9 cellular contexts compared by ENCODE assay signal in genomic region chr9:99103505-99103904, GRCh38. TPM values are rescaled to one million over a fixed set of nuclear protein-coding genes. Genes with fewer than 3 reads are reported as not detected.
DNase-seq lines count a peak whose midpoint lies in the region; ATAC-seq and TF ChIP-seq lines count a peak whose summit lies in the region.
"Had no signal": no experiment of that assay in that cellular context is flagged by ENCODE, and none has a peak within 500 bp of the region (broad histone marks: within the 10 kb centered on the region; RNA-seq: fewer than 3 reads in every experiment).

No MANE protein-coding gene starts in this region.

- H3K36me3 Mint-ChIP-seq in Caco-2 (ENCODE audit: insufficient read depth, unreplicated experiment): no peaks in the 10 kb centered on the region
- H3K36me3 Mint-ChIP-seq in T-cell: no peaks in the 10 kb centered on the region

- peaks cover 12% of the 10 kb centered on the region for H3K79me1 ChIP-seq in trophoblast cell (ENCODE audit: low read length)

- no peak overlapping the region for H2AK5ac ChIP-seq in trophoblast cell (ENCODE audit: low read length)

- H3K18ac ChIP-seq in trophoblast cell (ENCODE audit: low read length): no peak overlapping the region

- no peak overlapping the region for H3K9ac ChIP-seq in trophoblast cell (ENCODE audit: low read length)

- H3K9me3 ChIP-seq in Caco-2 (no peaks in the 10 kb centered on the region), trophoblast cell (ENCODE audit: insufficient read depth, low read depth, low read length) (no peaks in the 10 kb centered on the region)

- H3K36me3 ChIP-seq in Caco-2 (ENCODE audit: control insufficient read depth, insufficient read depth, low read length): no peaks in the 10 kb centered on the region
- no peaks in the 10 kb centered on the region for H3K36me3 ChIP-seq in trophoblast cell (ENCODE audit: control insufficient read depth in 1 of 2, insufficient read depth in 2 of 2, low read length in 2 of 2)

- H3K4me3 ChIP-seq in Caco-2 (ENCODE audit: low read depth, low read length) (no peak overlapping the region), foreskin fibroblast (ENCODE audit: low read depth in 1 of 2, low read length in 2 of 2) (peak overlapping the region; percentile 65 to 72), trophoblast cell (ENCODE audit: low read depth, low read length) (no peak overlapping the region)

- no CpG with 5 or more reads among the region's 6 CpGs for WGBS in trophoblast cell (ENCODE audit: extremely low coverage, insufficient coverage, insufficient read length)

- H3K14ac ChIP-seq in trophoblast cell (ENCODE audit: low read length): no peak overlapping the region

- H3K4me1 Mint-ChIP-seq in Caco-2 (ENCODE audit: low read depth, unreplicated experiment) (peaks cover 18% of the 10 kb centered on the region), T-cell (peaks cover 47 to 68% (median 55%) of the 10 kb centered on the region in 3 donors)

- H3K27ac ChIP-seq in trophoblast cell (ENCODE audit: low read depth, low read length): no peak overlapping the region

- H2BK120ac ChIP-seq in trophoblast cell (ENCODE audit: insufficient read depth, low read length, poor library complexity): peak overlapping the region; percentile 72

- H4K8ac ChIP-seq in trophoblast cell (ENCODE audit: low read depth, low read length): no peak overlapping the region

- H3K4me1 ChIP-seq in Caco-2 (no peaks in the 10 kb centered on the region), trophoblast cell (ENCODE audit: control insufficient read depth in 1 of 2, insufficient read depth in 2 of 2, low read length in 2 of 2) (peaks cover 5 to 14% of the 10 kb centered on the region in 2 experiments)

- H3K23ac ChIP-seq in trophoblast cell (ENCODE audit: low read length): no peak overlapping the region

- H3K4ac ChIP-seq in trophoblast cell (ENCODE audit: low read depth, low read length): no peak overlapping the region

- H3K4me3 Mint-ChIP-seq in Caco-2 (ENCODE audit: unreplicated experiment) (peak overlapping the region; percentile 77), T-cell (peak overlapping the region; percentile 90 to 94 (median 92))

- TF ChIP-seq CTCF in Caco-2 (IDR thresholded peaks at IDR 0.05; ENCODE audit: insufficient read depth in 1 of 2, low read depth in 1 of 2, low read length in 1 of 2, severe bottlenecking in 1 of 2, unreplicated experiment in 1 of 2) (no peak), foreskin fibroblast (IDR thresholded peaks at IDR 0.05; ENCODE audit: low read depth, low read length) (no peak)

- BruUV-seq in Caco-2 (replicated peaks; lab: Mats Ljungman, UMichigan): no TSS peak

- H3K4me2 ChIP-seq in trophoblast cell (ENCODE audit: low read length): no peak overlapping the region

- H3K27ac Mint-ChIP-seq in Caco-2 (ENCODE audit: unreplicated experiment): no peak overlapping the region
- peak overlapping the region; percentile 95 to 97 for H3K27ac Mint-ChIP-seq in T-cell

- H2BK12ac ChIP-seq in trophoblast cell (ENCODE audit: low read length): no peak overlapping the region

- H2BK5ac ChIP-seq in trophoblast cell (ENCODE audit: low read depth, low read length, poor library complexity): no peak overlapping the region

- H3K27me3 Mint-ChIP-seq in Caco-2 (ENCODE audit: insufficient read depth, unreplicated experiment): peaks cover 11% of the 10 kb centered on the region
- no peaks in the 10 kb centered on the region for H3K27me3 Mint-ChIP-seq in T-cell

- POLR2A ChIA-PET in Caco-2 (lab: Charles Lee): no interaction called here
- POLR2A ChIA-PET in T-cell (lab: Charles Lee): interaction anchor here (0.7 to 1.7 kb wide), 4 partner anchors 9 to 86 kb away, joined by 3 to 11 read pairs (median 4); no protein-coding TSS in a partner anchor

- H4K12ac ChIP-seq in trophoblast cell (ENCODE audit: low read depth, low read length): no peak overlapping the region

- H3K9me3 Mint-ChIP-seq in Caco-2 (ENCODE audit: unreplicated experiment) (peaks cover 14% of the 10 kb centered on the region), T-cell (peaks cover 0 to 11% (median 0%) of the 10 kb centered on the region in 3 donors)

- H3K27me3 ChIP-seq in Caco-2 (replicated peaks; ENCODE audit: control insufficient read depth, insufficient read depth, low read length) (no peaks in the 10 kb centered on the region), trophoblast cell (ENCODE audit: insufficient read depth, low read length) (no peaks in the 10 kb centered on the region)

- ATAC-seq in T-cell (replicated peaks in 1 of 4) (no peak), HG03354 (IDR thresholded peaks at IDR 0.05; ENCODE audit: poor library complexity, severe bottlenecking, unreplicated experiment) (no peak), HG02970 (IDR thresholded peaks at IDR 0.05; ENCODE audit: low FRiP score, unreplicated experiment) (no peak)

- intact Hi-C loops in Caco-2 (cut with micrococcal nuclease; ENCODE audit: unreplicated experiment): no loop called here

- CTCF ChIA-PET in Caco-2 (lab: Charles Lee) (no interaction called here), T-cell (lab: Charles Lee) (interaction anchor here (0.6 to 2.6 kb wide), 12 partner anchors 9 to 128 kb away, joined by 3 to 8 read pairs (median 3); no protein-coding TSS in a partner anchor)

- DNase-seq in Caco-2 (no peak), T-cell (no peak), foreskin fibroblast (no peak), trophoblast cell (no peak), GM03348 (ENCODE audit: low spot score) (no peak), DMS79 (lab: John Stamatoyannopoulos, UW) (no peak)
- DNase-seq: activated naive CD4-positive, alpha-beta T cell treated with Interleukin-2 at 50 U/mL for 16 hours had no signal

- peak overlapping the region; percentile 8 for H4K91ac ChIP-seq in trophoblast cell (ENCODE audit: low read depth, low read length)

- peaks cover 8% of the 10 kb centered on the region for H3K79me2 ChIP-seq in trophoblast cell (ENCODE audit: control insufficient read depth, insufficient read depth, low read length, poor library complexity)

- no peak overlapping the region for H2AFZ ChIP-seq in trophoblast cell (ENCODE audit: insufficient read depth, low read length, poor library complexity)

RNA-seq across cellular contexts. Expression of gene TGFBR1, which starts 1.4 kb away (rescaled TPM):
- total RNA-seq in Caco-2 (2022): 29.3 and 31.8 TPM in 2 replicates
- 10 to 100 TPM; 22.3 to 36.9 (median 31.7) TPM for total RNA-seq in T-cell
- 38.6 and 40.3 TPM in 2 replicates for polyA plus RNA-seq in trophoblast cell (2013)

Comparison
In these comparisons a context has a peak if more than half of its experiments do, and no peak if none do; other contexts are left out.
1. H3K4me3 ChIP-seq: peak in foreskin fibroblast (2 of 2); none in Caco-2 (single experiment) and trophoblast cell (single experiment).